24 cellular contexts compared by ENCODE assay signal in the genomic region with DNA sequence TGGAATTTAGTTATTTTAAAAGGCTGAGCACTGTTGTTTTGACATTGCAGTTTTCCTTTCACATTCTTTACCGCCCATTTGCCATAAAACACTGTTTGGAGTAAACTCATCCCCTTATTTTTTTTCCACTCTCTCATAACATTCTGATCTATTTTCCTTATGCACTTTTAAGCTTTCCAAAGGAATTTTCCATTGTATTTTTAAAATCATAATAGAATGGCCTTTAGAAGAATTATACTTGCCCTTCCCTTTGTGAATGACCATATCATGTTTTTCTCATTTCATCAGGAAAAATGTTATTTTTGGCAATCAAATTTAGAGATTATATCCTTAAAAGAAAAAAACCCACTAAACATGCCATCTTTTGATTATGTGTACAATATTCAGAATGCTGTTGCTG.
DNase-seq lines count a peak whose midpoint lies in the region; ATAC-seq, FAIRE-seq and TF ChIP-seq lines count a peak whose summit lies in the region.
"Had no signal": no experiment of that assay in that cellular context is flagged by ENCODE, and none has a peak within 500 bp of the region (broad histone marks: within the 10 kb centered on the region; RNA-seq: fewer than 3 reads in every experiment).

No MANE protein-coding gene starts in this region.

- no peaks in the 10 kb centered on the region for H3K9me3 Mint-ChIP-seq in GM23338
- H3K9me3 Mint-ChIP-seq in activated CD4-positive, alpha-beta memory T cell treated with anti-CD3 and anti-CD28 coated beads for 36 hours: peaks cover 6% of the 10 kb centered on the region
- H3K9me3 Mint-ChIP-seq: HFFc6 had no signal

- CTCF ChIA-PET in activated CD4-positive, alpha-beta memory T cell treated with anti-CD3 and anti-CD28 coated beads for 36 hours (lab: Charles Lee): no interaction called here

- no peaks in the 10 kb centered on the region for H4K20me1 ChIP-seq in GM23338 (replicated peaks; ENCODE audit: insufficient read depth)
- H4K20me1 ChIP-seq: BLaER1 had no signal

- H3K36me3 ChIP-seq in GM23338 (ENCODE audit: insufficient read depth): no peaks in the 10 kb centered on the region
- no peaks in the 10 kb centered on the region for H3K36me3 ChIP-seq in testis (ENCODE audit: low read depth, missing control alignments)
- H3K36me3 ChIP-seq: BLaER1, HAP-1 had no signal

- peaks cover 10% of the 10 kb centered on the region; the same call in 2 of the 3 replicates for H3K4me1 Mint-ChIP-seq in GM23338
- no peaks in the 10 kb centered on the region for H3K4me1 Mint-ChIP-seq in activated CD4-positive, alpha-beta memory T cell treated with anti-CD3 and anti-CD28 coated beads for 36 hours (ENCODE audit: low read depth)
- H3K4me1 Mint-ChIP-seq: B cell; CD4-positive, CD25-positive, alpha-beta regulatory T cell had no signal

- H3K27me3 Mint-ChIP-seq in GM23338 (ENCODE audit: insufficient read depth, low read depth, poor library complexity): no peaks in the 10 kb centered on the region
- H3K27me3 Mint-ChIP-seq in activated CD4-positive, alpha-beta memory T cell treated with anti-CD3 and anti-CD28 coated beads for 36 hours: no peaks in the 10 kb centered on the region
- H3K27me3 Mint-ChIP-seq: B cell; CD4-positive, CD25-positive, alpha-beta regulatory T cell had no signal

- POLR2A ChIA-PET in activated CD4-positive, alpha-beta memory T cell treated with anti-CD3 and anti-CD28 coated beads for 36 hours (lab: Charles Lee): no interaction called here

- H3K4me3 ChIP-seq in GM23338 (no peak overlapping the region), testis (no peak overlapping the region)
- H3K4me3 ChIP-seq: BLaER1, GM12878, GM23248, HAP-1 had no signal

- H3K27me3 ChIP-seq in GM23338 (ENCODE audit: insufficient read depth) (no peaks in the 10 kb centered on the region), testis (no peaks in the 10 kb centered on the region)
- H3K27me3 ChIP-seq: BLaER1 had no signal

- no peaks in the 10 kb centered on the region for H3K79me2 ChIP-seq in GM23338 (replicated peaks; ENCODE audit: insufficient read depth)

- H3K27ac Mint-ChIP-seq in GM23338: peak overlapping the region; percentile 77
- no peak overlapping the region for H3K27ac Mint-ChIP-seq in activated CD4-positive, alpha-beta memory T cell treated with anti-CD3 and anti-CD28 coated beads for 36 hours
- H3K27ac Mint-ChIP-seq: B cell; CD8-positive, alpha-beta T cell; HFFc6 had no signal

- no peak for ATAC-seq in GM23338
- ATAC-seq: CD8-positive, alpha-beta T cell; GM12878 had no signal

- H3K9me3 ChIP-seq in testis: no peaks in the 10 kb centered on the region
- H3K9me3 ChIP-seq: BLaER1, Caco-2, HAP-1 had no signal

- FAIRE-seq in endometrium (lab: Jason Lieb, UNC): peak; percentile 97
- FAIRE-seq: D721Med, GM12878, GM18507, H54 had no signal

- DNase-seq in GM23338 (ENCODE audit: low spot score) (no peak), dedifferentiated amniotic fluid mesenchymal stem cell (ENCODE audit: extremely low spot score) (peak; percentile 16), testis (no peak), cerebellar cortex (ENCODE audit: low spot score) (no peak)
- DNase-seq in activated CD4-positive, alpha-beta memory T cell treated with anti-CD3 and anti-CD28 coated beads for 36 hours: no peak
- DNase-seq: Caco-2; CD4-positive, CD25-positive, alpha-beta regulatory T cell; CD8-positive, alpha-beta T cell; DMS 273 treated with DMSO at 0.1 percent for 48 hours; DMS79; EL; GDM1; GM23248; HFFc6 had no signal

- WGBS in testis, 2 donors: 79 to 89% methylated on average over 1 of the region's 1 CpG

- H3K27ac ChIP-seq in GM23338 (ENCODE audit: low read depth) (no peak overlapping the region), testis (no peak overlapping the region)
- H3K27ac ChIP-seq: 22Rv1, BLaER1, C4-2B, GM23248 had no signal

- H3K4me2 ChIP-seq in GM23338: no peak overlapping the region
- H3K4me2 ChIP-seq: BLaER1 had no signal

- H2AFZ ChIP-seq in GM23338: no peak overlapping the region
- H2AFZ ChIP-seq: GM23248 had no signal

- H3F3A ChIP-seq in GM23338 (replicated peaks; ENCODE audit: low read depth): no peaks in the 10 kb centered on the region

- TF ChIP-seq CTCF in GM23338 (conservative IDR thresholded peaks at IDR 0.05; ENCODE audit: low read depth in 2 of 2) (no peak), testis (IDR thresholded peaks at IDR 0.05) (no peak)

- no peaks in the 10 kb centered on the region for H3K9me2 ChIP-seq in GM23338 (ENCODE audit: insufficient read depth)

- intact Hi-C loops in testis (cut with DNase I; ENCODE audit: low total_unique reads): no loop called here
- intact Hi-C loops in activated CD4-positive, alpha-beta memory T cell treated with anti-CD3 and anti-CD28 coated beads for 36 hours (cut with micrococcal nuclease): no loop called here

- H3K36me3 Mint-ChIP-seq in GM23338 (ENCODE audit: low read depth): no peaks in the 10 kb centered on the region
- H3K36me3 Mint-ChIP-seq in activated CD4-positive, alpha-beta memory T cell treated with anti-CD3 and anti-CD28 coated beads for 36 hours: no peaks in the 10 kb centered on the region
- H3K36me3 Mint-ChIP-seq: CD4-positive, CD25-positive, alpha-beta regulatory T cell; CD8-positive, alpha-beta T cell had no signal

- TF ChIP-seq POLR2A in testis (IDR thresholded peaks at IDR 0.05): no peak

- H3K4me1 ChIP-seq in GM23338 (ENCODE audit: insufficient read depth) (peaks cover 10% of the 10 kb centered on the region), testis (no peaks in the 10 kb centered on the region)
- H3K4me1 ChIP-seq: BLaER1, Caco-2, HAP-1 had no signal

- no peak overlapping the region for H3K4me3 Mint-ChIP-seq in GM23338
- H3K4me3 Mint-ChIP-seq in activated CD4-positive, alpha-beta memory T cell treated with anti-CD3 and anti-CD28 coated beads for 36 hours: no peak overlapping the region
- H3K4me3 Mint-ChIP-seq: B cell; CD4-positive, CD25-positive, alpha-beta regulatory T cell; CD8-positive, alpha-beta T cell; HFFc6 had no signal

TF ChIP-seq in GM23338, 12 proteins besides CTCF, POLR2A, EP300 and RAD21 (continues in another document):
- TF ChIP-seq ZNF331 (CRISPR knock-in tag; IDR thresholded peaks at IDR 0.05; ENCODE audit: low read depth): no peak
- no peak for TF ChIP-seq NANOG (IDR thresholded peaks at IDR 0.05; ENCODE audit: borderline replicate concordance)
- no peak for TF ChIP-seq ZNF114 (CRISPR knock-in tag; IDR thresholded peaks at IDR 0.05)
- no peak for TF ChIP-seq EZH2 (IDR thresholded peaks at IDR 0.05; ENCODE audit: low read depth, unreplicated experiment)
- TF ChIP-seq, protein P1, sequence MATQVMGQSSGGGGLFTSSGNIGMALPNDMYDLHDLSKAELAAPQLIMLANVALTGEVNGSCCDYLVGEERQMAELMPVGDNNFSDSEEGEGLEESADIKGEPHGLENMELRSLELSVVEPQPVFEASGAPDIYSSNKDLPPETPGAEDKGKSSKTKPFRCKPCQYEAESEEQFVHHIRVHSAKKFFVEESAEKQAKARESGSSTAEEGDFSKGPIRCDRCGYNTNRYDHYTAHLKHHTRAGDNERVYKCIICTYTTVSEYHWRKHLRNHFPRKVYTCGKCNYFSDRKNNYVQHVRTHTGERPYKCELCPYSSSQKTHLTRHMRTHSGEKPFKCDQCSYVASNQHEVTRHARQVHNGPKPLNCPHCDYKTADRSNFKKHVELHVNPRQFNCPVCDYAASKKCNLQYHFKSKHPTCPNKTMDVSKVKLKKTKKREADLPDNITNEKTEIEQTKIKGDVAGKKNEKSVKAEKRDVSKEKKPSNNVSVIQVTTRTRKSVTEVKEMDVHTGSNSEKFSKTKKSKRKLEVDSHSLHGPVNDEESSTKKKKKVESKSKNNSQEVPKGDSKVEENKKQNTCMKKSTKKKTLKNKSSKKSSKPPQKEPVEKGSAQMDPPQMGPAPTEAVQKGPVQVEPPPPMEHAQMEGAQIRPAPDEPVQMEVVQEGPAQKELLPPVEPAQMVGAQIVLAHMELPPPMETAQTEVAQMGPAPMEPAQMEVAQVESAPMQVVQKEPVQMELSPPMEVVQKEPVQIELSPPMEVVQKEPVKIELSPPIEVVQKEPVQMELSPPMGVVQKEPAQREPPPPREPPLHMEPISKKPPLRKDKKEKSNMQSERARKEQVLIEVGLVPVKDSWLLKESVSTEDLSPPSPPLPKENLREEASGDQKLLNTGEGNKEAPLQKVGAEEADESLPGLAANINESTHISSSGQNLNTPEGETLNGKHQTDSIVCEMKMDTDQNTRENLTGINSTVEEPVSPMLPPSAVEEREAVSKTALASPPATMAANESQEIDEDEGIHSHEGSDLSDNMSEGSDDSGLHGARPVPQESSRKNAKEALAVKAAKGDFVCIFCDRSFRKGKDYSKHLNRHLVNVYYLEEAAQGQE (IDR thresholded peaks at IDR 0.05; ENCODE audit: unreplicated experiment): no peak
- TF ChIP-seq JUNB (IDR thresholded peaks at IDR 0.05; ENCODE audit: unreplicated experiment): no peak
- TF ChIP-seq EZH2phosphoT487 (IDR thresholded peaks at IDR 0.05; ENCODE audit: unreplicated experiment): no peak
- no peak for TF ChIP-seq CREB1 (CRISPR knock-in tag; IDR thresholded peaks at IDR 0.05; ENCODE audit: low read depth)
- TF ChIP-seq, protein P2, sequence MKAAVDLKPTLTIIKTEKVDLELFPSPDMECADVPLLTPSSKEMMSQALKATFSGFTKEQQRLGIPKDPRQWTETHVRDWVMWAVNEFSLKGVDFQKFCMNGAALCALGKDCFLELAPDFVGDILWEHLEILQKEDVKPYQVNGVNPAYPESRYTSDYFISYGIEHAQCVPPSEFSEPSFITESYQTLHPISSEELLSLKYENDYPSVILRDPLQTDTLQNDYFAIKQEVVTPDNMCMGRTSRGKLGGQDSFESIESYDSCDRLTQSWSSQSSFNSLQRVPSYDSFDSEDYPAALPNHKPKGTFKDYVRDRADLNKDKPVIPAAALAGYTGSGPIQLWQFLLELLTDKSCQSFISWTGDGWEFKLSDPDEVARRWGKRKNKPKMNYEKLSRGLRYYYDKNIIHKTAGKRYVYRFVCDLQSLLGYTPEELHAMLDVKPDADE (IDR thresholded peaks at IDR 0.05): no peak
- no peak for TF ChIP-seq POLR2AphosphoS5 (IDR thresholded peaks at IDR 0.05; ENCODE audit: low read depth)
- TF ChIP-seq STAT1 (IDR thresholded peaks at IDR 0.05; ENCODE audit: unreplicated experiment): no peak
